In genomic region chr5:56183507-56183906, GRCh38 we compare ENCODE assay signal across 12 cellular contexts. TPM values are rescaled to one million over a fixed set of nuclear protein-coding genes. Genes with fewer than 3 reads are reported as not detected.
A peak's percentile ranks its signal among the peaks of the same experiment; 100 is the strongest.
DNase-seq lines count a peak whose midpoint lies in the region.
"Had no signal": no experiment of that assay in that cellular context is flagged by ENCODE, and none has a peak within 500 bp of the region (broad histone marks: within the 10 kb centered on the region; RNA-seq: fewer than 3 reads in every experiment).

No MANE protein-coding gene starts in this region.

- H3K79me2 ChIP-seq in Karpas-422 (ENCODE audit: low read length) = no peaks in the 10 kb centered on the region

- peak; percentile 97 for DNase-seq in M059J (ENCODE audit: low read depth)
- peak; percentile 79 to 98 for DNase-seq in dermis microvascular lymphatic vessel endothelial cell (ENCODE audit: low read depth in 2 of 2)
- peak; percentile 100 for DNase-seq in renal cortical epithelial cell (ENCODE audit: low read depth)
- DNase-seq in medulla oblongata (ENCODE audit: extremely low spot score) = no peak
- no peak for DNase-seq in D341Med (ENCODE audit: low spot score)
- DNase-seq in stimulated activated CD4-positive, alpha-beta T cell treated with anti-CD3 and anti-CD28 coated beads, Interleukin-2, amount 100 ng/mL, for 48 hours = no peak
- no peak for DNase-seq in Karpas-422
- DNase-seq: islet precursor cell, NCI-H2107, pancreas, SW 1271 had no signal

- H3K36me3 ChIP-seq in ES-I3 (ENCODE audit: insufficient read depth, low read length) (no peaks in the 10 kb centered on the region), Karpas-422 (ENCODE audit: insufficient read depth, low read length) (no peaks in the 10 kb centered on the region)
- H3K36me3 ChIP-seq: pancreas had no signal

- H3K4me1 ChIP-seq in ES-I3 (ENCODE audit: insufficient read depth, low read length) (peaks cover 17% of the 10 kb centered on the region), Karpas-422 (ENCODE audit: low read length) (no peaks in the 10 kb centered on the region)
- H3K4me1 ChIP-seq: pancreas had no signal

- H3K9me2 ChIP-seq in Karpas-422 (replicated peaks; ENCODE audit: insufficient read depth, low read length) = no peaks in the 10 kb centered on the region

- H3K9ac ChIP-seq in ES-I3 (ENCODE audit: low read depth, low read length) = peak overlapping the region; percentile 15; the same call in 1 of the 2 replicates
- no peak overlapping the region for H3K9ac ChIP-seq in Karpas-422 (ENCODE audit: low read length)

- no peaks in the 10 kb centered on the region for H4K20me1 ChIP-seq in Karpas-422 (ENCODE audit: insufficient read depth, low read depth, low read length)

- no peak overlapping the region for H3K4me2 ChIP-seq in Karpas-422 (ENCODE audit: low read depth, low read length, poor library complexity, severe bottlenecking)

- H3K9me3 ChIP-seq in ES-I3 (ENCODE audit: control insufficient read depth, insufficient read depth, low read length) (no peaks in the 10 kb centered on the region), Karpas-422 (ENCODE audit: low read length) (no peaks in the 10 kb centered on the region)
- H3K9me3 ChIP-seq: pancreas had no signal

- no peak overlapping the region for H3K27ac ChIP-seq in Karpas-422 (ENCODE audit: low read length)
- H3K27ac ChIP-seq: pancreas had no signal

- no peaks in the 10 kb centered on the region for H3K27me3 ChIP-seq in Karpas-422 (ENCODE audit: low read length)
- H3K27me3 ChIP-seq: pancreas had no signal

- H2AFZ ChIP-seq in Karpas-422 (ENCODE audit: low read length) = no peak overlapping the region

- no peak overlapping the region for H3K4me3 ChIP-seq in Karpas-422 (ENCODE audit: low read length)
- H3K4me3 ChIP-seq: pancreas had no signal

RNA-seq across cellular contexts. Expression of gene ANKRD55, which starts 49.6 kb away (rescaled TPM):
- total RNA-seq in M059J (2014; rRNA removed; shearing (Covaris generic)) = 0.17 TPM in 1 of 2 replicates, not detected in the other
- 3.7 and 4.0 TPM in 2 replicates for total RNA-seq in dermis microvascular lymphatic vessel endothelial cell
- total RNA-seq in renal cortical epithelial cell = not detected in 2 replicates
- total RNA-seq in Karpas-422 (2014; rRNA removed; shearing (Covaris generic); ENCODE audit: low replicate concordance) = not detected in 2 replicates

Comparison
In these comparisons a context has a peak if more than half of its experiments do, and no peak if none do; other contexts are left out.
1. DNase-seq: peak in M059J (single experiment), dermis microvascular lymphatic vessel endothelial cell (2 of 2) and renal cortical epithelial cell (single experiment); none in medulla oblongata (single experiment), D341Med (single experiment), stimulated activated CD4-positive, alpha-beta T cell treated with anti-CD3 and anti-CD28 coated beads, Interleukin-2, amount 100 ng/mL, for 48 hours (0 of 2) and Karpas-422 (single experiment).